Comparison of ENCODE assay signal across 8 cellular contexts in genomic region chr20:3766832-3767433, GRCh38. TPM values are rescaled to one million over a fixed set of nuclear protein-coding genes. Genes with fewer than 3 reads are reported as not detected.
DNase-seq lines count a peak whose midpoint lies in the region; ATAC-seq and TF ChIP-seq lines count a peak whose summit lies in the region.

No MANE protein-coding gene starts in this region.

- H3K27me3 ChIP-seq in right lobe of liver: no peaks in the 10 kb centered on the region
- no peaks in the 10 kb centered on the region for H3K27me3 ChIP-seq in tibial nerve

- TF ChIP-seq CTCF in AG10803 (conservative IDR thresholded peaks at IDR 0.05; ENCODE audit: low read length) (no peak), HFF-Myc (IDR thresholded peaks at IDR 0.05; ENCODE audit: low read depth, low read length, missing control alignments) (no peak), astrocyte of the cerebellum (IDR thresholded peaks at IDR 0.05; ENCODE audit: low read depth, low read length, missing control alignments) (no peak), right lobe of liver (IDR thresholded peaks at IDR 0.05) (no peak), tibial nerve (IDR thresholded peaks at IDR 0.05) (no peak)

- no peak for DNase-seq in AG10803 (ENCODE audit: low read depth)
- DNase-seq in HFF-Myc (ENCODE audit: extremely low read depth, low read depth): no peak
- DNase-seq in astrocyte of the cerebellum (ENCODE audit: low read depth): no peak
- DNase-seq in right lobe of liver: peak in 1 of 3 donors; percentile 38
- DNase-seq in tibial nerve (ENCODE audit: low spot score in 2 of 2): no peak
- no peak for DNase-seq in occipital lobe (lab: John Stamatoyannopoulos, UW)

- in situ Hi-C loops in astrocyte of the cerebellum (cut with HindIII; ENCODE audit: low sequenced_read_pairs): no loop called here

- H3K27ac ChIP-seq in right lobe of liver (no peak overlapping the region), tibial nerve (peak overlapping the region; percentile 73 to 91 (median 84))

- 37% methylated on average over 11 of the region's 27 CpGs for WGBS in right lobe of liver (ENCODE audit: insufficient coverage, low coverage, low lambda C conversion rate, missing lambda C conversion rate)
- 6% methylated on average over 24 to 26 of the region's 27 CpGs for WGBS in tibial nerve, 2 donors

- TF ChIP-seq POLR2A in right lobe of liver (IDR thresholded peaks at IDR 0.05): no peak
- TF ChIP-seq POLR2A in tibial nerve (IDR thresholded peaks at IDR 0.05): no peak

- H3K4me1 ChIP-seq in right lobe of liver: peaks cover 0 to 14% (median 4%) of the 10 kb centered on the region in 4 donors
- H3K4me1 ChIP-seq in tibial nerve: peaks cover 0 to 51% (median 23%) of the 10 kb centered on the region in 4 donors

- H3K4me3 ChIP-seq in AG10803 (ENCODE audit: low read length): peak overlapping the region; percentile 75
- H3K4me3 ChIP-seq in HFF-Myc (replicated peaks; ENCODE audit: low read depth, low read length): peak overlapping the region; percentile 97
- H3K4me3 ChIP-seq in astrocyte of the cerebellum (ENCODE audit: low read depth, low read length): peak overlapping the region; percentile 74
- peak overlapping the region; percentile 59 to 81 (median 75) for H3K4me3 ChIP-seq in right lobe of liver
- peak overlapping the region; percentile 67 to 83 (median 70) for H3K4me3 ChIP-seq in tibial nerve

- H3K9me3 ChIP-seq in right lobe of liver (no peaks in the 10 kb centered on the region), tibial nerve (no peaks in the 10 kb centered on the region)

- no peaks in the 10 kb centered on the region for H3K36me3 ChIP-seq in right lobe of liver
- no peaks in the 10 kb centered on the region for H3K36me3 ChIP-seq in tibial nerve

- no peak for TF ChIP-seq EP300 in tibial nerve (IDR thresholded peaks at IDR 0.05)

- intact Hi-C loops in right lobe of liver (cut with DNase I): no loop called here

- ATAC-seq in right lobe of liver (no peak), GM19328 (IDR thresholded peaks at IDR 0.05; ENCODE audit: unreplicated experiment) (no peak), HG03565 (IDR thresholded peaks at IDR 0.05; ENCODE audit: unreplicated experiment) (no peak)

RNA-seq across cellular contexts. Expression of gene ADISSP, which starts 0.6 kb away (rescaled TPM):
- total RNA-seq in right lobe of liver: 10 to 100 TPM in 3 of 6 experiments, 1 to 10 TPM in 3; 9.6 to 11.7 (median 9.9) TPM
- total RNA-seq in tibial nerve: 10 to 100 TPM; 14.4 to 32.4 (median 22.2) TPM
- total RNA-seq in occipital lobe: 18.9 TPM

RNA-seq across cellular contexts. Expression of gene SPEF1, which starts 14.3 kb away (rescaled TPM):
- total RNA-seq in right lobe of liver: not detected
- 1 to 10 TPM in 2 of 4 donors, not detected in 2; 1.1 to 1.8 TPM for total RNA-seq in tibial nerve
- total RNA-seq in occipital lobe: 0.16 TPM

RNA-seq across cellular contexts. Expression of gene CENPB, which starts 19.6 kb away (rescaled TPM):
- total RNA-seq in right lobe of liver (10 to 100 TPM; 27.8 to 43.1 (median 31.6) TPM), tibial nerve (100 to 1,000 TPM in 2 of 4 donors, 10 to 100 TPM in 2; 72.8 to 109 (median 100) TPM), occipital lobe (55.4 TPM)

RNA-seq across cellular contexts. Expression of gene CDC25B, which starts 29.2 kb away (rescaled TPM):
- total RNA-seq in right lobe of liver (10 to 100 TPM; 10.9 to 28.7 (median 16.5) TPM), tibial nerve (10 to 100 TPM; 33.0 to 65.4 (median 43.9) TPM), occipital lobe (4.5 TPM)

RNA-seq across cellular contexts. Expression of gene HSPA12B, which starts 34.4 kb away (rescaled TPM):
- total RNA-seq in right lobe of liver: 1 to 10 TPM in 3 of 6 experiments, under 1 TPM in 3; 0.46 to 2.2 (median 0.97) TPM
- 10 to 100 TPM; 12.7 to 30.9 (median 18.7) TPM for total RNA-seq in tibial nerve
- 1.7 TPM for total RNA-seq in occipital lobe

Comparison
In these comparisons a context has a peak if more than half of its experiments do, and no peak if none do; other contexts are left out.
1. H3K27ac ChIP-seq: peak in tibial nerve (4 of 4); none in right lobe of liver (0 of 3).
2. Peak in every context shown above with its lines, with median percentiles within 50 percentile points of each other: H3K4me3 ChIP-seq.